8 cellular contexts compared by ENCODE assay signal in genomic region chrX:136780738-136781137, GRCh38. TPM values are rescaled to one million over a fixed set of nuclear protein-coding genes. Genes with fewer than 3 reads are reported as not detected.
DNase-seq lines count a peak whose midpoint lies in the region; ATAC-seq, FAIRE-seq and TF ChIP-seq lines count a peak whose summit lies in the region.

A gene with protein sequence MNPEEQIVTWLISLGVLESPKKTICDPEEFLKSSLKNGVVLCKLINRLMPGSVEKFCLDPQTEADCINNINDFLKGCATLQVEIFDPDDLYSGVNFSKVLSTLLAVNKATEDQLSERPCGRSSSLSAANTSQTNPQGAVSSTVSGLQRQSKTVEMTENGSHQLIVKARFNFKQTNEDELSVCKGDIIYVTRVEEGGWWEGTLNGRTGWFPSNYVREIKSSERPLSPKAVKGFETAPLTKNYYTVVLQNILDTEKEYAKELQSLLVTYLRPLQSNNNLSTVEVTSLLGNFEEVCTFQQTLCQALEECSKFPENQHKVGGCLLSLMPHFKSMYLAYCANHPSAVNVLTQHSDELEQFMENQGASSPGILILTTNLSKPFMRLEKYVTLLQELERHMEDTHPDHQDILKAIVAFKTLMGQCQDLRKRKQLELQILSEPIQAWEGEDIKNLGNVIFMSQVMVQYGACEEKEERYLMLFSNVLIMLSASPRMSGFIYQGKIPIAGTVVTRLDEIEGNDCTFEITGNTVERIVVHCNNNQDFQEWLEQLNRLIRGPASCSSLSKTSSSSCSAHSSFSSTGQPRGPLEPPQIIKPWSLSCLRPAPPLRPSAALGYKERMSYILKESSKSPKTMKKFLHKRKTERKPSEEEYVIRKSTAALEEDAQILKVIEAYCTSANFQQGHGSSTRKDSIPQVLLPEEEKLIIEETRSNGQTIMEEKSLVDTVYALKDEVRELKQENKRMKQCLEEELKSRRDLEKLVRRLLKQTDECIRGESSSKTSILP (minus strand): TSS chrX:136780932. CDS start chrX:136780882, 50 bp downstream.

- peaks cover 0 to 7% (median 0%) of the 10 kb centered on the region in 11 experiments; a peak in 3 of 22 replicates for H3K36me3 ChIP-seq in BLaER1 treated with 17β-estradiol and CSF1 and Interleukin-3, amounts not matched to agents 10 nM and 100 nM
- H3K36me3 ChIP-seq in SJSA1: no peaks in the 10 kb centered on the region
- H3K36me3 ChIP-seq in endothelial cell of umbilical vein (ENCODE audit: control insufficient read depth in 2 of 2, extremely low read depth in 1 of 2, insufficient read depth in 2 of 2, low read length in 2 of 2): no peaks in the 10 kb centered on the region
- no peaks in the 10 kb centered on the region for H3K36me3 ChIP-seq in small intestine (ENCODE audit: control insufficient read depth in 2 of 2, insufficient read depth in 2 of 2, low read length in 2 of 2)
- H3K36me3 ChIP-seq in Caco-2 (ENCODE audit: control insufficient read depth, insufficient read depth, low read length): no peaks in the 10 kb centered on the region

- peak within 1 kb of the TSS; percentile 62 to 79 (median 72) for H3K4me2 ChIP-seq in BLaER1 treated with 17β-estradiol and CSF1 and Interleukin-3, amounts not matched to agents 10 nM and 100 nM
- peak within 1 kb of the TSS; percentile 47 for H3K4me2 ChIP-seq in endothelial cell of umbilical vein (ENCODE audit: insufficient read depth, low read length)

- no peak for FAIRE-seq in endothelial cell of umbilical vein (lab: Jason Lieb, UNC)
- FAIRE-seq in small intestine (lab: Jason Lieb, UNC): no peak

- 20 to 48% (median 45%) methylated on average over 10 of the region's 10 CpGs for WGBS in small intestine, 3 donors

- H3K4me3 Mint-ChIP-seq in Caco-2 (ENCODE audit: unreplicated experiment): no peak within 1 kb of the TSS

- peak; percentile 54 for ATAC-seq in GM21423 (IDR thresholded peaks at IDR 0.05; ENCODE audit: unreplicated experiment)

- H3K9ac ChIP-seq in BLaER1 treated with 17β-estradiol and CSF1 and Interleukin-3, amounts not matched to agents 10 nM and 100 nM: peak within 1 kb of the TSS; percentile 68 to 89 (median 81)
- no peak within 1 kb of the TSS for H3K9ac ChIP-seq in endothelial cell of umbilical vein (replicated peaks; ENCODE audit: extremely low read depth, insufficient read depth, low read length)

- peak within 1 kb of the TSS; percentile 29 for H2AFZ ChIP-seq in endothelial cell of umbilical vein (ENCODE audit: low read depth, low read length)

- H3K4me1 ChIP-seq in BLaER1 treated with 17β-estradiol and CSF1 and Interleukin-3, amounts not matched to agents 10 nM and 100 nM: peaks cover 24 to 60% (median 31%) of the 10 kb centered on the region in 10 experiments
- H3K4me1 ChIP-seq in SJSA1 (replicated peaks) (peaks cover 19% of the 10 kb centered on the region), endothelial cell of umbilical vein (ENCODE audit: control insufficient read depth, extremely low read depth, insufficient read depth, low read length) (no peaks in the 10 kb centered on the region), small intestine (ENCODE audit: control insufficient read depth in 2 of 2, insufficient read depth in 1 of 2, low read depth in 1 of 2, low read length in 1 of 2) (no peaks in the 10 kb centered on the region), Caco-2 (no peaks in the 10 kb centered on the region)

- peaks cover 5% of the 10 kb centered on the region for H3K4me1 Mint-ChIP-seq in Caco-2 (ENCODE audit: low read depth, unreplicated experiment)

- dilution Hi-C loops in endothelial cell of umbilical vein (cut with MboI; ENCODE audit: extremely low pct_ligation_motif_present, low sequenced_read_pairs): no loop called here

- intact Hi-C loops in endothelial cell of umbilical vein (cut with micrococcal nuclease): no loop called here
- intact Hi-C loops in Caco-2 (cut with micrococcal nuclease; ENCODE audit: unreplicated experiment): no loop called here

- 0 out of 22 replicates have a peak, but pooled peaks cover 0 to 5% (median 0%) of the 10 kb centered on the region in 11 experiments for H4K20me1 ChIP-seq in BLaER1 treated with 17β-estradiol and CSF1 and Interleukin-3, amounts not matched to agents 10 nM and 100 nM
- no peaks in the 10 kb centered on the region for H4K20me1 ChIP-seq in endothelial cell of umbilical vein (replicated peaks; ENCODE audit: control insufficient read depth, extremely low read depth, insufficient read depth, low read length)

- H3K9me3 ChIP-seq in BLaER1 treated with 17β-estradiol and CSF1 and Interleukin-3, amounts not matched to agents 10 nM and 100 nM (replicated peaks in 1 of 11): peaks cover 0 to 18% (median 6%) of the 10 kb centered on the region in 11 experiments; a peak in 9 of 22 replicates
- H3K9me3 ChIP-seq in SJSA1 (replicated peaks) (no peaks in the 10 kb centered on the region), endothelial cell of umbilical vein (replicated peaks; ENCODE audit: control insufficient read depth, insufficient read depth, low read length) (no peaks in the 10 kb centered on the region), small intestine (ENCODE audit: control insufficient read depth, low read depth) (no peaks in the 10 kb centered on the region), Caco-2 (no peaks in the 10 kb centered on the region)

- no peaks in the 10 kb centered on the region for H3K9me1 ChIP-seq in endothelial cell of umbilical vein (replicated peaks; ENCODE audit: control insufficient read depth, extremely low read depth, insufficient read depth, low read length)

- TF ChIP-seq POLR2A in endothelial cell of umbilical vein (IDR thresholded peaks at IDR 0.05; ENCODE audit: low read depth, low read length): no peak

- CTCF ChIA-PET in endothelial cell of umbilical vein (lab: Charles Lee) (no interaction called here), Caco-2 (lab: Charles Lee) (no interaction called here), GM10248 (lab: Yijun Ruan, JAX) (no interaction called here)

- peaks cover 73 to 100% (median 97%) of the 10 kb centered on the region in 11 experiments for H3K27me3 ChIP-seq in BLaER1 treated with 17β-estradiol and CSF1 and Interleukin-3, amounts not matched to agents 10 nM and 100 nM
- no peaks in the 10 kb centered on the region for H3K27me3 ChIP-seq in SJSA1 (replicated peaks)
- peaks cover 0 to 2% of the 10 kb centered on the region in 2 experiments for H3K27me3 ChIP-seq in endothelial cell of umbilical vein (ENCODE audit: control insufficient read depth in 2 of 2, insufficient read depth in 2 of 2, low read length in 2 of 2)
- H3K27me3 ChIP-seq in small intestine (ENCODE audit: control insufficient read depth in 2 of 2, insufficient read depth in 2 of 2, low read length in 2 of 2): no peaks in the 10 kb centered on the region
- no peaks in the 10 kb centered on the region for H3K27me3 ChIP-seq in Caco-2 (replicated peaks; ENCODE audit: control insufficient read depth, insufficient read depth, low read length)

- no peaks in the 10 kb centered on the region for H3K9me3 Mint-ChIP-seq in Caco-2 (ENCODE audit: unreplicated experiment)

- peak in 1 of 2 experiments; percentile 18 for DNase-seq in SJSA1 (ENCODE audit: low read depth in 1 of 2, low spot score in 2 of 2)
- no peak for DNase-seq in endothelial cell of umbilical vein (ENCODE audit: low read depth, low spot score)
- peak; percentile 25 for DNase-seq in small intestine
- DNase-seq in Caco-2: no peak
- no peak for DNase-seq in GM10248 (ENCODE audit: extremely low spot score)
- DNase-seq in T-helper 9 cell: no peak

- TF ChIP-seq CTCF in endothelial cell of umbilical vein (IDR thresholded peaks at IDR 0.05; ENCODE audit: extremely low read depth in 1 of 2, insufficient read depth in 1 of 2, low read depth in 1 of 2, low read length in 2 of 2): no peak
- TF ChIP-seq CTCF in Caco-2 (IDR thresholded peaks at IDR 0.05; ENCODE audit: insufficient read depth in 1 of 2, low read depth in 1 of 2, low read length in 1 of 2, severe bottlenecking in 1 of 2, unreplicated experiment in 1 of 2): no peak
- TF ChIP-seq CTCF in GM10248 (IDR thresholded peaks at IDR 0.05; ENCODE audit: control extremely low read depth, extremely low read depth, low read depth, missing control alignments): no peak

- H3K27me3 Mint-ChIP-seq in Caco-2 (ENCODE audit: insufficient read depth, unreplicated experiment): peaks cover 7% of the 10 kb centered on the region

- POLR2A ChIA-PET in endothelial cell of umbilical vein (lab: Charles Lee): no interaction called here
- POLR2A ChIA-PET in Caco-2 (lab: Charles Lee): no interaction called here
- POLR2A ChIA-PET in GM10248 (lab: Yijun Ruan, JAX): no interaction called here

- peak within 1 kb of the TSS; percentile 53 to 68 (median 62) for H3K4me3 ChIP-seq in BLaER1 treated with 17β-estradiol and CSF1 and Interleukin-3, amounts not matched to agents 10 nM and 100 nM
- H3K4me3 ChIP-seq in SJSA1: peak within 1 kb of the TSS; percentile 26
- H3K4me3 ChIP-seq in endothelial cell of umbilical vein (replicated peaks in 1 of 3; ENCODE audit: insufficient read depth in 1 of 3, low read depth in 1 of 3, low read length in 3 of 3): no peak within 1 kb of the TSS
- peak within 1 kb of the TSS; percentile 22 to 23 for H3K4me3 ChIP-seq in small intestine (ENCODE audit: low read depth in 1 of 2, low read length in 2 of 2)
- no peak within 1 kb of the TSS for H3K4me3 ChIP-seq in Caco-2 (ENCODE audit: low read depth, low read length)

- peak within 1 kb of the TSS; percentile 60 to 95 (median 87); a peak in 21 of 22 replicates for H3K27ac ChIP-seq in BLaER1 treated with 17β-estradiol and CSF1 and Interleukin-3, amounts not matched to agents 10 nM and 100 nM
- H3K27ac ChIP-seq in SJSA1 (peak within 1 kb of the TSS; percentile 35), endothelial cell of umbilical vein (ENCODE audit: insufficient read depth, low read depth, low read length) (no peak within 1 kb of the TSS), small intestine (ENCODE audit: low read depth in 1 of 2, low read length in 1 of 2) (peak within 1 kb of the TSS; percentile 3 to 86)

- H3K27ac Mint-ChIP-seq in Caco-2 (ENCODE audit: unreplicated experiment): no peak within 1 kb of the TSS

- H3K36me3 Mint-ChIP-seq in Caco-2 (ENCODE audit: insufficient read depth, unreplicated experiment): no peaks in the 10 kb centered on the region

- no TSS peak for BruUV-seq in endothelial cell of umbilical vein (replicated peaks; lab: Mats Ljungman, UMichigan)
- no TSS peak for BruUV-seq in Caco-2 (replicated peaks; lab: Mats Ljungman, UMichigan)

- H3K79me2 ChIP-seq in endothelial cell of umbilical vein (ENCODE audit: control insufficient read depth, insufficient read depth, low read length): no peaks in the 10 kb centered on the region

RNA-seq across cellular contexts. Expression of the gene that starts here (rescaled TPM):
- total RNA-seq in SJSA1 (2014; rRNA removed; shearing (Covaris generic)): 10.8 and 19.2 TPM in 2 replicates
- total RNA-seq in endothelial cell of umbilical vein (5.5 and 6.4 TPM in 2 replicates), Caco-2 (2022) (not detected in 2 replicates)
- polyA plus RNA-seq in endothelial cell of umbilical vein (4.1 and 4.9 TPM in 2 replicates), small intestine (1 to 10 TPM; 1.1 to 3.9 (median 3.8) TPM)
- 3.7 and 5.1 TPM in 2 replicates for polyA plus RNA-seq in endothelial cell of umbilical vein (2011; cell fraction: cytosol; rRNA removed)
- polyA plus RNA-seq in endothelial cell of umbilical vein (2011; cell fraction: nucleus; rRNA removed): 10.5 and 11.6 TPM in 2 replicates
- 2.3 and 4.1 TPM in 2 replicates for polyA plus RNA-seq in endothelial cell of umbilical vein (2012)
- polyA minus RNA-seq in endothelial cell of umbilical vein: 7.7 and 8.1 TPM in 2 replicates
- not detected for polyA minus RNA-seq in endothelial cell of umbilical vein (2011; cell fraction: cytosol; rRNA and poly(A)+ RNA removed)
- polyA minus RNA-seq in endothelial cell of umbilical vein (2011; cell fraction: nucleus; rRNA and poly(A)+ RNA removed): 4.5 and 5.4 TPM in 2 replicates

Comparison
In these comparisons a context has a peak if more than half of its experiments do, and no peak if none do; other contexts are left out.
1. H3K4me3 ChIP-seq: peak in BLaER1 treated with 17β-estradiol and CSF1 and Interleukin-3, amounts not matched to agents 10 nM and 100 nM (10 of 10), SJSA1 (single experiment) and small intestine (2 of 2); none in endothelial cell of umbilical vein (0 of 3) and Caco-2 (single experiment).